ENCODE assay signal across 8 cellular contexts in the genomic region with DNA sequence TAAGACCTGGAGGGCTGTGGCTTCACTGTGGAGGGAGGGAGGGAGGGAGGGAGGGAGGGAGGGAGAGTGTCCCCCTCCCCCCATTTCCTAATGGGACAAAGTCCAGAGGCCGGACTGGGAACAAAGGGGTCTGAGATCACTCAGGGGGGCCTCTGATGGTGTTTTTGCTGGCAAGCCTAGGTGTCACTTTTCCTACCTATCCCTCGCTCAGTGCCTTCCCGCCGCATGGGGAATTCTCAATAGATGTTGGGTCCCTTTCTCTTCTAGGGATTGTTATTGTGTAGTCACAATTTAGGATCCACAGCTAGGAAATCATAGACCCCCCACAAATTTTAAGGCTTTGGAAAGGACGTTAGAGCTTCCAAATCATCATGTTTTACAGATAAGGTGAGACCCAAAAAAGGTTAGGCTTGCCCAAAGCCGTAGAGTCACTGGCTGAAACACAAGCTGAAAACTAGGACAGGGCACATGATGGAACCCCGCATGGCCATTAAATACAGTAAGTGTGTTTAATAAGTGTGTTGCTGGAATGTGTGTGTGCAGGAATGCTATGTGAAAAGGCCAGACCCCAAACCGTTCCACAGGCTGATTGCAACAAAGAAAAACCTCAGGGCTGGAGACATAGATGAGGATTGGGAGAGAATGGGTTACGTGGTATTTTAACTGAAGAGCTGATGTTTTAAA. TPM values are rescaled to one million over a fixed set of nuclear protein-coding genes. Genes with fewer than 3 reads are reported as not detected.
A peak's percentile ranks its signal among the peaks of the same experiment; 100 is the strongest.
DNase-seq lines count a peak whose midpoint lies in the region; ATAC-seq and TF ChIP-seq lines count a peak whose summit lies in the region.

No MANE protein-coding gene starts in this region.

- H3K27ac ChIP-seq in VCaP = peak overlapping the region; percentile 69
- peak overlapping the region; percentile 93 to 100 (median 99) for H3K27ac ChIP-seq in gastrocnemius medialis

- H3K4me1 ChIP-seq in gastrocnemius medialis = peaks cover 52 to 68% of the 10 kb centered on the region in 2 donors

- TF ChIP-seq POLR2A in gastrocnemius medialis (IDR thresholded peaks at IDR 0.05) = no peak

- intact Hi-C loops in gastrocnemius medialis (cut with DNase I; ENCODE audit: low total_unique reads) = loop anchor here (5.0 kb wide), 2 partner anchors 150 to 155 kb away; a partner anchor contains a TSS

- ATAC-seq in gastrocnemius medialis = no peak
- no peak for ATAC-seq in GM21723 (IDR thresholded peaks at IDR 0.05; ENCODE audit: unreplicated experiment)
- ATAC-seq in GM21515 (IDR thresholded peaks at IDR 0.05; ENCODE audit: unreplicated experiment) = no peak
- no peak for ATAC-seq in GM21825 (IDR thresholded peaks at IDR 0.05; ENCODE audit: unreplicated experiment)

- peak; percentile 43 for DNase-seq in G401 (ENCODE audit: low spot score)
- peak; percentile 95 for DNase-seq in fibroblast of villous mesenchyme (ENCODE audit: low read depth)
- no peak for DNase-seq in gastrocnemius medialis
- no peak for DNase-seq in NCI-H345 treated with DMSO at 0.1 percent for 48 hours (lab: John Stamatoyannopoulos, UW; ENCODE audit: unreplicated experiment)

- H3K4me3 ChIP-seq in fibroblast of villous mesenchyme (ENCODE audit: low read depth, low read length) (peak overlapping the region; percentile 18), gastrocnemius medialis (peak overlapping the region; percentile 0 to 39 (median 14))

- TF ChIP-seq CTCF in VCaP (conservative IDR thresholded peaks at IDR 0.05) (no peak), fibroblast of villous mesenchyme (IDR thresholded peaks at IDR 0.05; ENCODE audit: insufficient read depth, low read depth, low read length) (no peak), gastrocnemius medialis (IDR thresholded peaks at IDR 0.05 in 4 of 5, conservative IDR thresholded peaks at IDR 0.05 in 1 of 5) (no peak)

- H3K36me3 ChIP-seq in gastrocnemius medialis = no peaks in the 10 kb centered on the region

- no peaks in the 10 kb centered on the region for H3K9me3 ChIP-seq in gastrocnemius medialis

- no peaks in the 10 kb centered on the region for H3K27me3 ChIP-seq in gastrocnemius medialis

- in situ Hi-C loops in G401 (cut with HindIII; ENCODE audit: low sequenced_read_pairs) = no loop called here
- in situ Hi-C loops in gastrocnemius medialis (cut with MboI; ENCODE audit: low sequenced_read_pairs in 4 of 4) = no loop called here

RNA-seq across cellular contexts. Expression of a gene that starts 4.8 kb away (rescaled TPM):
- 588 and 699 TPM in 2 replicates for total RNA-seq in G401 (2014; rRNA removed; shearing (Covaris generic))
- total RNA-seq in fibroblast of villous mesenchyme (453 and 708 TPM in 2 replicates), gastrocnemius medialis (1,000 to 10,000 TPM; 1,340 to 3,366 (median 1,705) TPM)

RNA-seq across cellular contexts. Expression of a gene that starts 22.1 kb away (rescaled TPM):
- total RNA-seq in G401 (2014; rRNA removed; shearing (Covaris generic)) = 0.10 and 0.18 TPM in 2 replicates
- total RNA-seq in fibroblast of villous mesenchyme (3.0 and 3.2 TPM in 2 replicates), gastrocnemius medialis (1 to 10 TPM in 1 of 4 donors, under 1 TPM in 2, not detected in 1; 0.93 to 1.7 (median 0.94) TPM)

RNA-seq across cellular contexts. Expression of a gene that starts 54.9 kb away (rescaled TPM):
- 12.4 and 19.0 TPM in 2 replicates for total RNA-seq in G401 (2014; rRNA removed; shearing (Covaris generic))
- total RNA-seq in fibroblast of villous mesenchyme (6.9 and 10.6 TPM in 2 replicates), gastrocnemius medialis (1 to 10 TPM; 3.9 to 5.4 (median 4.9) TPM)

Comparison
In these comparisons a context has a peak if more than half of its experiments do, and no peak if none do; other contexts are left out.
1. DNase-seq: peak in G401 (single experiment) and fibroblast of villous mesenchyme (single experiment); none in gastrocnemius medialis (0 of 2) and NCI-H345 treated with DMSO at 0.1 percent for 48 hours (single experiment).